Comparison of ENCODE assay signal across 19 cellular contexts in genomic region chr16:47880653-47881052, GRCh38.
"Had no signal": no experiment of that assay in that cellular context is flagged by ENCODE, and none has a peak within 500 bp of the region (broad histone marks: within the 10 kb centered on the region; RNA-seq: fewer than 3 reads in every experiment).

No MANE protein-coding gene starts in this region.

- H3K27me3 ChIP-seq: MG63 had no signal

- H3K27ac ChIP-seq: RWPE1 had no signal

- DNase-seq: Karpas-422, KG1, MG63, NCI-H1092, NCI-H1105 treated with DMSO at 0.1 percent for 48 hours, NCI-H1417 treated with DMSO at 0.1 percent for 48 hours, NCI-H146, NCI-H1694 treated with DMSO at 0.1 percent for 48 hours, NCI-H1930, NCI-H2081, NCI-H2107, NCI-H2227 treated with DMSO at 0.1 percent for 48 hours, NCI-H524, NCI-H526 treated with DMSO at 0.1 percent for 48 hours, NCI-H748 treated with DMSO at 0.1 percent for 48 hours, SHP77, SK-N-SH, SW 1271 had no signal

- H3K4me3 ChIP-seq: MG63 had no signal

- H3K36me3 ChIP-seq: MG63 had no signal

- H3K9me3 ChIP-seq: MG63, SK-N-SH had no signal
